Comparison of ENCODE assay signal across 13 cellular contexts in genomic region chr1:107896946-107897345, GRCh38.
A peak's percentile ranks its signal among the peaks of the same experiment; 100 is the strongest.
DNase-seq lines count a peak whose midpoint lies in the region; ATAC-seq and TF ChIP-seq lines count a peak whose summit lies in the region.
"Had no signal": no experiment of that assay in that cellular context is flagged by ENCODE, and none has a peak within 500 bp of the region (broad histone marks: within the 10 kb centered on the region; RNA-seq: fewer than 3 reads in every experiment).

No MANE protein-coding gene starts in this region.

- intact Hi-C loops in psoas muscle (cut with DNase I), result no loop called here

- CTCF ChIA-PET in T-cell (lab: Charles Lee), result interaction anchor here (0.7 to 1.0 kb wide), 2 partner anchors 114 to 152 kb away, joined by 3 to 4 read pairs; no protein-coding TSS in a partner anchor

- peak; percentile 37 for DNase-seq in DMS153 treated with DMSO at 0.1 percent for 48 hours (lab: John Stamatoyannopoulos, UW; ENCODE audit: unreplicated experiment)
- DNase-seq in DMS153 (lab: John Stamatoyannopoulos, UW), result no peak
- DNase-seq in GF-D8 (lab: John Stamatoyannopoulos, UW), result peak; percentile 41
- DNase-seq in T-cell, result no peak
- no peak for DNase-seq in naive B cell
- no peak for DNase-seq in foreskin melanocyte
- DNase-seq in GM23248, result no peak
- DNase-seq in psoas muscle, result no peak
- DNase-seq: 8988T; effector CD4-positive, alpha-beta T cell; NCI-H748 treated with DMSO at 0.1 percent for 48 hours; Right ventricle myocardium superior; substantia nigra had no signal

- H3K4me2 ChIP-seq in GM23248 (ENCODE audit: unreplicated experiment), result no peak overlapping the region

- H3K4me3 ChIP-seq in GM23248, result no peak overlapping the region
- H3K4me3 ChIP-seq in psoas muscle, result no peak overlapping the region

- no peaks in the 10 kb centered on the region for H3K9me3 ChIP-seq in GM23248 (ENCODE audit: low read depth)
- no peaks in the 10 kb centered on the region for H3K9me3 ChIP-seq in psoas muscle

- TF ChIP-seq CTCF in psoas muscle (IDR thresholded peaks at IDR 0.05), result no peak

- H3K9ac ChIP-seq in GM23248, result no peak overlapping the region

- no peaks in the 10 kb centered on the region for H3K79me2 ChIP-seq in GM23248 (ENCODE audit: insufficient read depth)

- H3K4me1 Mint-ChIP-seq in T-cell (peaks cover 47 to 52% (median 50%) of the 10 kb centered on the region in 3 donors), naive B cell (peaks cover 52 to 84% (median 82%) of the 10 kb centered on the region in 3 donors)

- H3K4me1 ChIP-seq in GM23248 (ENCODE audit: insufficient read depth) (no peaks in the 10 kb centered on the region), psoas muscle (no peaks in the 10 kb centered on the region)

- H3K27ac ChIP-seq in GM23248 (no peak overlapping the region), psoas muscle (no peak overlapping the region)

- WGBS in GM23248 (ENCODE audit: low coverage in 1 of 2, low lambda C conversion rate in 2 of 2, missing lambda C conversion rate in 2 of 2), 2 experiments, result 80 to 83% methylated on average over 1 of the region's 1 CpG
- 34 to 58% (median 40%) methylated on average over 1 of the region's 1 CpG for WGBS in psoas muscle, 3 donors

- H4K20me1 ChIP-seq in GM23248 (ENCODE audit: insufficient read depth), result no peaks in the 10 kb centered on the region

- POLR2A ChIA-PET in T-cell (lab: Charles Lee), result interaction anchor here in 1 of 2 donors (1.0 kb wide), 1 partner anchor 15 kb away, joined by 3 read pairs; no protein-coding TSS in a partner anchor

- in situ Hi-C loops in GM23248 (cut with MboI), result no loop called here

- H3K4me3 Mint-ChIP-seq in T-cell (peak overlapping the region; percentile 35 to 52 (median 49)), naive B cell (peak overlapping the region; percentile 37 to 85 (median 56))

- ATAC-seq in T-cell (replicated peaks in 1 of 4) (peak in 1 of 4 experiments; percentile 15), naive B cell (ENCODE audit: low read depth in 2 of 2) (peak; percentile 18 to 23), psoas muscle (no peak)

- no peaks in the 10 kb centered on the region for H3K36me3 ChIP-seq in GM23248 (ENCODE audit: low read depth)
- H3K36me3 ChIP-seq in psoas muscle (ENCODE audit: insufficient read depth in 1 of 2, low read depth in 1 of 2), result no peaks in the 10 kb centered on the region

- H3K9me2 ChIP-seq in GM23248 (ENCODE audit: insufficient read depth), result no peaks in the 10 kb centered on the region

- H3K27me3 Mint-ChIP-seq in T-cell (no peaks in the 10 kb centered on the region), naive B cell (no peaks in the 10 kb centered on the region)

- H2AFZ ChIP-seq in GM23248, result no peak overlapping the region

- H3K27ac Mint-ChIP-seq in T-cell, result peak overlapping the region; percentile 63 to 89
- H3K27ac Mint-ChIP-seq in naive B cell, result peak overlapping the region; percentile 67 to 97 (median 88)

- H3F3A ChIP-seq in GM23248 (ENCODE audit: insufficient read depth), result no peaks in the 10 kb centered on the region

- peaks cover 3% of the 10 kb centered on the region for H3K36me3 Mint-ChIP-seq in T-cell
- H3K36me3 Mint-ChIP-seq in naive B cell, result no peaks in the 10 kb centered on the region

- H3K9me3 Mint-ChIP-seq in T-cell (peaks cover 0 to 3% (median 0%) of the 10 kb centered on the region in 3 donors), naive B cell (peaks cover 0 to 3% (median 0%) of the 10 kb centered on the region in 7 donors)

- H3K27me3 ChIP-seq in GM23248 (replicated peaks; ENCODE audit: insufficient read depth), result no peaks in the 10 kb centered on the region
- no peaks in the 10 kb centered on the region for H3K27me3 ChIP-seq in psoas muscle (ENCODE audit: insufficient read depth in 3 of 3, low read length in 2 of 3)

Comparison
In these comparisons a context has a peak if more than half of its experiments do, and no peak if none do; other contexts are left out.
1. DNase-seq: peak in DMS153 treated with DMSO at 0.1 percent for 48 hours (single experiment) and GF-D8 (single experiment); none in DMS153 (single experiment), T-cell (0 of 34), naive B cell (single experiment), foreskin melanocyte (single experiment), GM23248 (single experiment) and psoas muscle (0 of 2).
2. ATAC-seq: peak in naive B cell (2 of 2); none in psoas muscle (0 of 4).